11 cellular contexts compared by ENCODE assay signal in genomic region chr1:63112155-63112914, GRCh38.
DNase-seq lines count a peak whose midpoint lies in the region; ATAC-seq and TF ChIP-seq lines count a peak whose summit lies in the region.
"Had no signal": no experiment of that assay in that cellular context is flagged by ENCODE, and none has a peak within 500 bp of the region (broad histone marks: within the 10 kb centered on the region; RNA-seq: fewer than 3 reads in every experiment).

No MANE protein-coding gene starts in this region.

- no peak overlapping the region for H3K27ac Mint-ChIP-seq in T-cell

- H3K36me3 Mint-ChIP-seq in T-cell, result no peaks in the 10 kb centered on the region

- POLR2A ChIA-PET in T-cell (lab: Charles Lee), result no interaction called here

- no peak for TF ChIP-seq CTCF in astrocyte of the cerebellum (IDR thresholded peaks at IDR 0.05; ENCODE audit: low read depth, low read length, missing control alignments)

- DNase-seq in SIG-M5 treated with dmso at 0.1 percent for 504 hours (lab: John Stamatoyannopoulos, UW; ENCODE audit: unreplicated experiment) (peak; percentile 1), SIG-M5 (lab: John Stamatoyannopoulos, UW) (no peak), HK-2 (ENCODE audit: unreplicated experiment) (peak; percentile 10), astrocyte of the cerebellum (ENCODE audit: low read depth) (peak; percentile 95), non-pigmented ciliary epithelial cell (ENCODE audit: low read depth) (peak; percentile 71), RPMI8226 (no peak), T-cell (no peak)
- DNase-seq: cerebellar nuclear complex, posterior cingulate gyrus had no signal

- H3K27me3 Mint-ChIP-seq in T-cell, result peaks cover 11 to 12% of the 10 kb centered on the region in 2 donors

- no peak for ATAC-seq in GM21737 (IDR thresholded peaks at IDR 0.05; ENCODE audit: unreplicated experiment)
- no peak for ATAC-seq in T-cell (replicated peaks in 1 of 4)
- ATAC-seq: A549 had no signal

- no peaks in the 10 kb centered on the region for H3K4me1 Mint-ChIP-seq in T-cell

- H3K9me3 Mint-ChIP-seq in T-cell, result no peaks in the 10 kb centered on the region

- in situ Hi-C loops in astrocyte of the cerebellum (cut with HindIII; ENCODE audit: low sequenced_read_pairs), result no loop called here

- H3K4me3 Mint-ChIP-seq in T-cell, result no peak overlapping the region

- CTCF ChIA-PET in T-cell (lab: Charles Lee), result no interaction called here

- H3K4me3 ChIP-seq in astrocyte of the cerebellum (ENCODE audit: low read depth, low read length), result no peak overlapping the region
- H3K4me3 ChIP-seq: A549 had no signal

Comparison
In these comparisons a context has a peak if more than half of its experiments do, and no peak if none do; other contexts are left out.
1. DNase-seq: peak in SIG-M5 treated with dmso at 0.1 percent for 504 hours (single experiment), HK-2 (single experiment), astrocyte of the cerebellum (single experiment) and non-pigmented ciliary epithelial cell (single experiment); none in SIG-M5 (single experiment), RPMI8226 (single experiment) and T-cell (0 of 34).